Comparison of ENCODE assay signal across 9 cellular contexts in the genomic region with DNA sequence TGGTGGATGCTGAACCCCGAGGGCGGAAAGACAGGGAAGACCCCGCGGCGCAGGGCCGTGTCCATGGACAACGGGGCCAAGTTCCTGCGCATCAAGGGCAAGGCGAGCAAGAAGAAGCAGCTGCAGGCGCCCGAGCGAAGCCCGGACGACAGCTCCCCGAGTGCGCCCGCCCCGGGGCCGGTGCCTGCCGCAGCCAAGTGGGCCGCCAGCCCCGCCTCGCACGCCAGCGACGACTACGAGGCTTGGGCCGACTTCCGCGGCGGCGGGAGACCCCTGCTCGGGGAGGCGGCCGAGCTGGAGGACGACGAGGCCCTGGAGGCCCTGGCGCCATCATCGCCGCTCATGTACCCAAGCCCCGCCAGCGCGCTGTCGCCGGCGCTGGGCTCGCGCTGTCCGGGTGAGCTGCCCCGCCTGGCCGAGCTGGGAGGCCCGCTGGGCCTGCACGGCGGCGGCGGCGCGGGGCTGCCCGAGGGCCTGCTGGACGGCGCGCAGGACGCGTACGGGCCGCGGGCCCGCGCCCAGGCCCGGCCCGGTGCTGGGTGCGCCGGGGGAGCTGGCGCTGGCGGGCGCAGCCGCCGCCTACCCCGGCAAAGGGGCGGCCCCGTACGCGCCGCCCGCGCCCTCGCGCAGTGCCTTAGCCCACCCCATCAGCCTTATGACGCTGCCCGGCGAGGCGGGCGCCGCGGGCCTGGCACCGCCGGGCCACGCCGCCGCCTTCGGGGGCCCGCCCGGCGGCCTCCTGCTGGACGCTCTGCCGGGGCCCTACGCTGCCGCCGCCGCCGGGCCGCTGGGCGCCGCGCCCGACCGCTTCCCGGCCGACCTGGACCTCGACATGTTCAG. TPM values are rescaled to one million over a fixed set of nuclear protein-coding genes. Genes with fewer than 3 reads are reported as not detected.
DNase-seq lines count a peak whose midpoint lies in the region; ATAC-seq and TF ChIP-seq lines count a peak whose summit lies in the region.
"Had no signal": no experiment of that assay in that cellular context is flagged by ENCODE, and none has a peak within 500 bp of the region (broad histone marks: within the 10 kb centered on the region; RNA-seq: fewer than 3 reads in every experiment).

No MANE protein-coding gene starts in this region.

- peak overlapping the region in 1 of 4 experiments; percentile 48 for H3K4me3 ChIP-seq in fibroblast of lung (replicated peaks in 1 of 4; ENCODE audit: control extremely low read depth in 1 of 4, insufficient read depth in 1 of 4, low read depth in 3 of 4, low read length in 4 of 4)

- H2AFZ ChIP-seq in fibroblast of lung (ENCODE audit: low read length), result no peak overlapping the region

- peaks cover 69% of the 10 kb centered on the region for H3K27me3 Mint-ChIP-seq in activated T-cell treated with anti-CD3 and anti-CD28 coated beads, Interleukin-2, amount 50 U/mL, for 24 hours
- peaks cover 52% of the 10 kb centered on the region for H3K27me3 Mint-ChIP-seq in nephron (ENCODE audit: low read depth)

- peaks cover 13% of the 10 kb centered on the region for H3K4me1 Mint-ChIP-seq in activated T-cell treated with anti-CD3 and anti-CD28 coated beads, Interleukin-2, amount 50 U/mL, for 24 hours (ENCODE audit: low read depth)
- peaks cover 73% of the 10 kb centered on the region for H3K4me1 Mint-ChIP-seq in nephron

- H3K27ac Mint-ChIP-seq in activated T-cell treated with anti-CD3 and anti-CD28 coated beads, Interleukin-2, amount 50 U/mL, for 24 hours, result no peak overlapping the region
- H3K27ac Mint-ChIP-seq in nephron, result peak overlapping the region; percentile 46 to 74 (median 58)

- peak; percentile 26 to 45 for DNase-seq in activated CD4-positive, alpha-beta T cell treated with anti-CD3 and anti-CD28 coated beads for 4 hours
- no peak for DNase-seq in activated CD4-positive, alpha-beta T cell treated with anti-CD3 and anti-CD28 coated beads, Interleukin-2, amount 50 U/mL, for 4 hours
- peak; percentile 62 for DNase-seq in activated T-cell treated with anti-CD3 and anti-CD28 coated beads, Interleukin-2, amount 50 U/mL, for 24 hours
- DNase-seq in fibroblast of lung (ENCODE audit: low read depth in 2 of 2) (peak; percentile 25 to 35), NCI-H1092 (lab: John Stamatoyannopoulos, UW) (no peak), HCEC 1CT (no peak)

- H3K27ac ChIP-seq in fibroblast of lung (ENCODE audit: insufficient read depth, low read length), result no peak overlapping the region

- ATAC-seq in HG02852 (IDR thresholded peaks at IDR 0.05; ENCODE audit: unreplicated experiment), result no peak

- H3K4me3 Mint-ChIP-seq in activated T-cell treated with anti-CD3 and anti-CD28 coated beads, Interleukin-2, amount 50 U/mL, for 24 hours, result peak overlapping the region; percentile 66
- H3K4me3 Mint-ChIP-seq in nephron, result peak overlapping the region; percentile 76 to 89 (median 86)

- no peaks in the 10 kb centered on the region for H4K20me1 ChIP-seq in fibroblast of lung (ENCODE audit: control insufficient read depth, extremely low read depth, insufficient read depth, low read length)

- no peak for TF ChIP-seq CTCF in fibroblast of lung (conservative IDR thresholded peaks at IDR 0.05 in 1 of 2, IDR thresholded peaks at IDR 0.05 in 1 of 2; ENCODE audit: low read depth in 1 of 2, low read length in 2 of 2)
- no peak for TF ChIP-seq CTCF in nephron (IDR thresholded peaks at IDR 0.05; ENCODE audit: unreplicated experiment in 3 of 3)

- H3K27me3 ChIP-seq in fibroblast of lung (ENCODE audit: control insufficient read depth, insufficient read depth, low read length), result peaks cover 33% of the 10 kb centered on the region

- no peaks in the 10 kb centered on the region for H3K9me3 ChIP-seq in fibroblast of lung (ENCODE audit: control insufficient read depth, insufficient read depth, low read depth, low read length)

- no peaks in the 10 kb centered on the region for H3K9me3 Mint-ChIP-seq in activated T-cell treated with anti-CD3 and anti-CD28 coated beads, Interleukin-2, amount 50 U/mL, for 24 hours
- no peaks in the 10 kb centered on the region for H3K9me3 Mint-ChIP-seq in nephron

- no peaks in the 10 kb centered on the region for H3K36me3 Mint-ChIP-seq in activated T-cell treated with anti-CD3 and anti-CD28 coated beads, Interleukin-2, amount 50 U/mL, for 24 hours (ENCODE audit: low read depth)
- H3K36me3 Mint-ChIP-seq in nephron (ENCODE audit: low read depth), result peaks cover 3% of the 10 kb centered on the region

- no peaks in the 10 kb centered on the region for H3K79me2 ChIP-seq in fibroblast of lung (ENCODE audit: control insufficient read depth, insufficient read depth, low read length)

- no peaks in the 10 kb centered on the region for H3K4me1 ChIP-seq in fibroblast of lung (ENCODE audit: control insufficient read depth, extremely low read depth, insufficient read depth, low read length)

- H3K4me2 ChIP-seq in fibroblast of lung (ENCODE audit: extremely low read depth, insufficient read depth, low read length), result peak overlapping the region; percentile 25

- H3K9ac ChIP-seq in fibroblast of lung (ENCODE audit: insufficient read depth, low read length), result peak overlapping the region; percentile 62

- H3K36me3 ChIP-seq in fibroblast of lung (ENCODE audit: control insufficient read depth, insufficient read depth, low read length), result no peaks in the 10 kb centered on the region

RNA-seq across cellular contexts. Expression of a gene that starts 20.7 kb away (rescaled TPM):
- under 0.01 TPM in 2 replicates for total RNA-seq in fibroblast of lung
- not detected in 2 replicates for polyA plus RNA-seq in fibroblast of lung
- polyA plus RNA-seq in fibroblast of lung (2012), result 0.06 and 0.10 TPM in 2 replicates
- polyA minus RNA-seq in fibroblast of lung (ENCODE audit: low replicate concordance), result not detected in 2 replicates
- total RNA-seq: subcutaneous adipose tissue had no signal

Comparison
In these comparisons a context has a peak if more than half of its experiments do, and no peak if none do; other contexts are left out.
1. DNase-seq: peak in activated CD4-positive, alpha-beta T cell treated with anti-CD3 and anti-CD28 coated beads for 4 hours (2 of 2), activated T-cell treated with anti-CD3 and anti-CD28 coated beads, Interleukin-2, amount 50 U/mL, for 24 hours (single experiment) and fibroblast of lung (2 of 2); none in activated CD4-positive, alpha-beta T cell treated with anti-CD3 and anti-CD28 coated beads, Interleukin-2, amount 50 U/mL, for 4 hours (0 of 2), NCI-H1092 (single experiment) and HCEC 1CT (single experiment).